ENCODE assay signal across 17 cellular contexts in the genomic region with DNA sequence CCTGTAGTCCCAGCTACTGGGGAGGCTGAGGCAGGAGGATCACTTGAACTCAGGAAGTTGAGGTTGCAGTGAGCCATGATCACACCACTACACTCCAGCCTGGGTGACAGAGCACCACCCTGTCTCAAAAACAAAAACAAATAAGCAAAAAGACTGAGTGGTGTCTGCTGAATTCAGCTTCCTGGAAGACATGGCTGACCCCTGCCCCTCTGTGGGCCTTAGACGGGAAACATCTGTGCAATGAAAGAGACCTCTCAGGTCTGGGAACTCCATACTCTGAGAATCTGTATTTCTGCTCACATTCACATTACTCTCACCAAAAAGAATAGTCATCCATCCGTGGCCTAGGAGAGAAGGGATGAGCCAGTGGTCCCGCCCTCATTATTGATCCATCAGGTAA. TPM values are rescaled to one million over a fixed set of nuclear protein-coding genes. Genes with fewer than 3 reads are reported as not detected.
DNase-seq lines count a peak whose midpoint lies in the region; ATAC-seq, FAIRE-seq and TF ChIP-seq lines count a peak whose summit lies in the region.
"Had no signal": no experiment of that assay in that cellular context is flagged by ENCODE, and none has a peak within 500 bp of the region (broad histone marks: within the 10 kb centered on the region; RNA-seq: fewer than 3 reads in every experiment).

No MANE protein-coding gene starts in this region.

- intact Hi-C loops in HCT116 (cut with micrococcal nuclease) = loop anchor here (10.0 kb wide), 1 partner anchor 320 kb away; the partner anchor contains the start of gene E2F2
- intact Hi-C loops in K562 (cut with micrococcal nuclease) = loop anchor here (5.0 to 10.0 kb wide), 3 partner anchors 62 to 320 kb away; partner anchors contain the start of gene E2F2

- H3K9ac ChIP-seq in HCT116 (ENCODE audit: low read length) = no peak overlapping the region
- H3K9ac ChIP-seq in K562 (ENCODE audit: insufficient read depth in 1 of 2, low read depth in 2 of 2, low read length in 2 of 2) = no peak overlapping the region

- TF ChIP-seq POLR2A in HCT116 (IDR thresholded peaks at IDR 0.05; ENCODE audit: borderline replicate concordance, extremely low read depth, insufficient read depth, insufficient read length) (no peak), K562 (conservative IDR thresholded peaks at IDR 0.05) (no peak), GM12891 (IDR thresholded peaks at IDR 0.05; ENCODE audit: low read depth, low read length) (no peak)

- H3K27me3 ChIP-seq in HCT116 (ENCODE audit: insufficient read depth, low read length) (no peaks in the 10 kb centered on the region; the same call in 1 of the 2 replicates), K562 (ENCODE audit: control insufficient read depth in 2 of 2, insufficient read depth in 2 of 2, low read length in 2 of 2) (peaks cover 30 to 58% of the 10 kb centered on the region in 2 experiments)

- TF ChIP-seq RAD21 in HCT116 (IDR thresholded peaks at IDR 0.05; ENCODE audit: low read depth) = no peak
- no peak for TF ChIP-seq RAD21 in K562 (CRISPR knock-in tag; conservative IDR thresholded peaks at IDR 0.05 in 1 of 2, IDR thresholded peaks at IDR 0.05 in 1 of 2)

- RAD21 ChIA-PET in HCT116 (lab: Charles Lee; ENCODE audit: low non-redundant PET in 1 of 2, low total read pairs in 2 of 2, uncharacterized antibody in 2 of 2, unreplicated experiment in 2 of 2) = no interaction called here

- no peak for TF ChIP-seq CTCF in HCT116 (IDR thresholded peaks at IDR 0.05 in 2 of 3, conservative IDR thresholded peaks at IDR 0.05 in 1 of 3; ENCODE audit: borderline replicate concordance in 1 of 3, insufficient read depth in 1 of 3, low read depth in 2 of 3, low read length in 2 of 3)
- no peak for TF ChIP-seq CTCF in K562 (IDR thresholded peaks at IDR 0.05 in 2 of 3, conservative IDR thresholded peaks at IDR 0.05 in 1 of 3; ENCODE audit: insufficient read depth in 2 of 3, low read depth in 1 of 3, low read length in 3 of 3)

- H3K27ac Mint-ChIP-seq in activated CD8-positive, alpha-beta T cell treated with anti-CD3 and anti-CD28 coated beads, Interleukin-2, amount 10 ng/mL, durations not matched to agents 7 days and 5 days = no peak overlapping the region
- H3K27ac Mint-ChIP-seq in T-helper 17 cell = no peak overlapping the region
- H3K27ac Mint-ChIP-seq: CD4-positive, alpha-beta T cell had no signal

- H2AFZ ChIP-seq in HCT116 (ENCODE audit: low read depth, low read length, poor library complexity, severe bottlenecking) (no peak overlapping the region), K562 (ENCODE audit: low read depth, low read length) (no peak overlapping the region)

- no peak for TF ChIP-seq EP300 in K562 (IDR thresholded peaks at IDR 0.05; ENCODE audit: low read length)

- peaks cover 65% of the 10 kb centered on the region for H3K27me3 Mint-ChIP-seq in activated CD8-positive, alpha-beta T cell treated with anti-CD3 and anti-CD28 coated beads, Interleukin-2, amount 10 ng/mL, durations not matched to agents 7 days and 5 days (ENCODE audit: low read depth)
- H3K27me3 Mint-ChIP-seq in T-helper 17 cell = peaks cover 86% of the 10 kb centered on the region

- no peak overlapping the region for H3K27ac ChIP-seq in HCT116 (ENCODE audit: low read depth, low read length)
- H3K27ac ChIP-seq in K562 (ENCODE audit: extremely low read depth, low read depth, low read length) = no peak overlapping the region
- H3K27ac ChIP-seq: C4-2B had no signal

- no peaks in the 10 kb centered on the region for H3K36me3 Mint-ChIP-seq in activated CD8-positive, alpha-beta T cell treated with anti-CD3 and anti-CD28 coated beads, Interleukin-2, amount 10 ng/mL, durations not matched to agents 7 days and 5 days (ENCODE audit: low read depth)
- peaks cover 7% of the 10 kb centered on the region for H3K36me3 Mint-ChIP-seq in T-helper 17 cell (ENCODE audit: low read depth)

- H3K4me1 ChIP-seq in HCT116 (ENCODE audit: control insufficient read depth in 1 of 2, insufficient read depth in 2 of 2, low read length in 2 of 2) (peaks cover 0 to 33% of the 10 kb centered on the region in 2 experiments; a peak in 3 of 4 replicates), K562 (replicated peaks in 1 of 2; ENCODE audit: control insufficient read depth in 2 of 2, insufficient read depth in 2 of 2, low read length in 2 of 2) (peaks cover 0 to 13% of the 10 kb centered on the region in 2 experiments; a peak in 4 of 5 replicates)

- CTCF ChIA-PET in HCT116 (lab: Charles Lee) (no interaction called here), K562 (lab: Yijun Ruan, JAX; ENCODE audit: low intra/inter-chr PET ratio) (no interaction called here)
- CTCF ChIA-PET in activated CD8-positive, alpha-beta T cell treated with anti-CD3 and anti-CD28 coated beads, Interleukin-2, amount 10 ng/mL, durations not matched to agents 7 days and 5 days (lab: Charles Lee) = interaction anchor here (1.2 to 1.3 kb wide), 2 partner anchors 21 to 80 kb away, joined by 3 read pairs; no protein-coding TSS in a partner anchor

- H3K4me2 ChIP-seq in HCT116 (ENCODE audit: low read length) (peak overlapping the region; percentile 96; the same call in 1 of the 2 replicates), K562 (ENCODE audit: insufficient read depth, low read length) (no peak overlapping the region)

- no peaks in the 10 kb centered on the region for H4K20me1 ChIP-seq in HCT116 (ENCODE audit: insufficient read depth)
- H4K20me1 ChIP-seq in K562 (replicated peaks; ENCODE audit: control insufficient read depth, insufficient read depth, low read length) = 0 out of 2 replicates have a peak, but pooled peaks cover 9% of the 10 kb centered on the region

- BruUV-seq in HCT116 (replicated peaks; lab: Mats Ljungman, UMichigan) (no TSS peak), K562 (replicated peaks; lab: Mats Ljungman, UMichigan) (no TSS peak)

- ATAC-seq in HCT116 (no peak), K562 (no peak), T-helper 17 cell (no peak)
- ATAC-seq in activated CD8-positive, alpha-beta T cell treated with anti-CD3 and anti-CD28 coated beads, Interleukin-2, amount 10 ng/mL, durations not matched to agents 7 days and 5 days = no peak

- no peaks in the 10 kb centered on the region for H3K9me1 ChIP-seq in K562 (ENCODE audit: control insufficient read depth, insufficient read depth, low read length)

- no peak overlapping the region for H3K4me3 ChIP-seq in HCT116 (replicated peaks in 1 of 2; ENCODE audit: low read depth in 1 of 2, low read length in 2 of 2)
- no peak overlapping the region for H3K4me3 ChIP-seq in K562
- H3K4me3 ChIP-seq in iPS-18c (ENCODE audit: insufficient read depth, low read depth, low read length) = peak overlapping the region; percentile 84; the same call in 1 of the 2 replicates

- POLR2A ChIA-PET in HCT116 (lab: Charles Lee) (no interaction called here), K562 (lab: Yijun Ruan, JAX) (no interaction called here)
- POLR2A ChIA-PET in activated CD8-positive, alpha-beta T cell treated with anti-CD3 and anti-CD28 coated beads, Interleukin-2, amount 10 ng/mL, durations not matched to agents 7 days and 5 days (lab: Charles Lee) = no interaction called here

- FAIRE-seq in K562 (lab: Jason Lieb, UNC) = peak; percentile 15
- no peak for FAIRE-seq in GM12891 (lab: Jason Lieb, UNC)
- FAIRE-seq: D721Med, G401.6, GM12892, GM18507 had no signal

- H3K9me3 ChIP-seq in HCT116 (ENCODE audit: control insufficient read depth in 1 of 2, insufficient read depth in 1 of 2, low read depth in 1 of 2, low read length in 2 of 2) (no peaks in the 10 kb centered on the region), K562 (replicated peaks; ENCODE audit: control insufficient read depth, insufficient read depth, low read depth, low read length) (no peaks in the 10 kb centered on the region), iPS-18c (ENCODE audit: control insufficient read depth, insufficient read depth, low read length) (peaks cover 3% of the 10 kb centered on the region), T-helper 17 cell (ENCODE audit: control insufficient read depth, low read length, poor library complexity, severe bottlenecking) (no peaks in the 10 kb centered on the region)
- H3K9me3 ChIP-seq: Caco-2 had no signal

- no peak overlapping the region for H3K4me3 Mint-ChIP-seq in activated CD8-positive, alpha-beta T cell treated with anti-CD3 and anti-CD28 coated beads, Interleukin-2, amount 10 ng/mL, durations not matched to agents 7 days and 5 days
- no peak overlapping the region for H3K4me3 Mint-ChIP-seq in T-helper 17 cell
- H3K4me3 Mint-ChIP-seq: CD4-positive, alpha-beta T cell had no signal

- no peaks in the 10 kb centered on the region for H3K9me3 Mint-ChIP-seq in activated CD8-positive, alpha-beta T cell treated with anti-CD3 and anti-CD28 coated beads, Interleukin-2, amount 10 ng/mL, durations not matched to agents 7 days and 5 days (ENCODE audit: insufficient read depth)
- H3K9me3 Mint-ChIP-seq: CD4-positive, alpha-beta T cell; H9 had no signal

- no peaks in the 10 kb centered on the region for H3K9me2 ChIP-seq in HCT116 (ENCODE audit: insufficient read depth)

- H3K79me2 ChIP-seq in HCT116 (ENCODE audit: insufficient read depth, low read length) (no peaks in the 10 kb centered on the region), K562 (ENCODE audit: control insufficient read depth, insufficient read depth, low read length) (no peaks in the 10 kb centered on the region)

- WGBS in K562 (ENCODE audit: insufficient coverage, low coverage, missing lambda C conversion rate) = 32% methylated on average over 3 of the region's 3 CpGs

- DNase-seq in HCT116 (ENCODE audit: low read depth, low spot score) (no peak), K562 (ENCODE audit: extremely low read depth in 1 of 4, low spot score in 3 of 4) (no peak), T-helper 17 cell (no peak), NK-92 (lab: John Stamatoyannopoulos, UW; ENCODE audit: unreplicated experiment) (no peak), GM12891 (ENCODE audit: insufficient read length, low spot score) (no peak)
- no peak for DNase-seq in activated CD8-positive, alpha-beta T cell treated with anti-CD3 and anti-CD28 coated beads, Interleukin-2, amount 10 ng/mL, durations not matched to agents 7 days and 5 days
- DNase-seq: ACHN; Caco-2; CD4-positive, alpha-beta T cell; GOT3 had no signal

- H3K4me1 Mint-ChIP-seq in activated CD8-positive, alpha-beta T cell treated with anti-CD3 and anti-CD28 coated beads, Interleukin-2, amount 10 ng/mL, durations not matched to agents 7 days and 5 days (ENCODE audit: low read depth) = peaks cover 4% of the 10 kb centered on the region
- H3K4me1 Mint-ChIP-seq in T-helper 17 cell = peaks cover 11% of the 10 kb centered on the region

- in situ Hi-C loops in K562 (cut with MboI) = loop anchor here (5.0 to 10.0 kb wide), 2 partner anchors 62 to 320 kb away; partner anchors contain the start of gene E2F2

- H3K36me3 ChIP-seq in HCT116 (ENCODE audit: control insufficient read depth in 1 of 2, insufficient read depth in 2 of 2, low read length in 2 of 2) (no peaks in the 10 kb centered on the region), K562 (ENCODE audit: control insufficient read depth, insufficient read depth, low read length) (no peaks in the 10 kb centered on the region)

RNA-seq across cellular contexts. Expression of gene HTR1D, which starts 2.0 kb away (rescaled TPM):
- 3.5 TPM for total RNA-seq in HCT116 (2021; ENCODE audit: unreplicated experiment)
- 2.9 and 3.4 TPM in 2 replicates for polyA plus RNA-seq in HCT116 (2012)
- total RNA-seq in K562 (2011; cell fraction: chromatin; rRNA removed; ENCODE audit: low replicate concordance) = 0.25 TPM in 1 of 2 replicates, not detected in the other
- total RNA-seq in K562 (2011; cell fraction: nucleolus; rRNA removed) = 0.17 TPM in 1 of 2 replicates, not detected in the other
- 0.22 and 0.23 TPM in 2 replicates for total RNA-seq in K562 (2011; cell fraction: nucleoplasm; rRNA removed)
- total RNA-seq in K562 (2014; rRNA removed) = not detected in 2 replicates
- not detected in 2 replicates for total RNA-seq in K562 (2014; rRNA removed; fragmentation: Illumina TruSeq; extraction: Trizol)
- not detected in 2 replicates for total RNA-seq in K562 (2015; rRNA removed; fragmentation: Illumina TruSeq; extraction: Trizol)
- 0.04 TPM in 1 of 2 replicates, not detected in the other for total RNA-seq in K562 (2021)
- 0.04 and 0.08 TPM in 2 replicates for polyA plus RNA-seq in K562 (2011; rRNA removed)
- 0.04 and 0.13 TPM in 2 replicates for polyA plus RNA-seq in K562 (2011; cell fraction: cytosol; rRNA removed)
- 0.07 and 0.11 TPM in 2 replicates for polyA plus RNA-seq in K562 (2011; cell fraction: nucleus; rRNA removed)
- 0.03 and 0.07 TPM in 2 replicates for polyA plus RNA-seq in K562 (2012)
- 0.09 TPM in 1 of 2 replicates, not detected in the other for polyA plus RNA-seq in K562 (2014; fragmentation: Illumina TruSeq; extraction: Trizol)
- polyA plus RNA-seq in K562 (2014; fragmentation: Nextera tagmentation; extraction: Ambion mirVana) = under 1 TPM in 1 of 2 experiments, not detected in 1; 0.03 TPM
- polyA plus RNA-seq in K562 (2014; rRNA removed) = 0.08 and 0.09 TPM in 2 replicates
- polyA minus RNA-seq in K562 (2011; rRNA and poly(A)+ RNA removed) = not detected in 2 replicates
- not detected in 2 replicates for polyA minus RNA-seq in K562 (2011; cell fraction: cytosol; rRNA and poly(A)+ RNA removed)
- 0.22 TPM in 1 of 2 replicates, not detected in the other for polyA minus RNA-seq in K562 (2011; cell fraction: nucleus; rRNA and poly(A)+ RNA removed)
- total RNA-seq in activated CD8-positive, alpha-beta T cell treated with anti-CD3 and anti-CD28 coated beads, Interleukin-2, amount 10 ng/mL, durations not matched to agents 7 days and 5 days = not detected
- total RNA-seq in T-helper 17 cell = not detected
- polyA plus RNA-seq in GM12891 (2012; ENCODE audit: low read depth, missing spikeins) = not detected
- total RNA-seq: CD4-positive, alpha-beta T cell had no signal

RNA-seq across cellular contexts. Expression of gene LUZP1, which starts 46.6 kb away (rescaled TPM):
- total RNA-seq in HCT116 (2021; ENCODE audit: unreplicated experiment) (22.4 TPM), K562 (2014; rRNA removed) (10.2 and 12.4 TPM in 2 replicates), K562 (2014; rRNA removed; fragmentation: Illumina TruSeq; extraction: Trizol) (12.6 and 14.2 TPM in 2 replicates), K562 (2015; rRNA removed; fragmentation: Illumina TruSeq; extraction: Trizol) (13.8 and 15.3 TPM in 2 replicates), K562 (2021) (16.9 and 19.1 TPM in 2 replicates), T-helper 17 cell (10 to 100 TPM; 24.7 to 27.3 TPM)
- 9.2 and 10.2 TPM in 2 replicates for polyA plus RNA-seq in HCT116 (2012)
- 14.5 and 31.1 TPM in 2 replicates for total RNA-seq in K562 (2011; cell fraction: chromatin; rRNA removed; ENCODE audit: low replicate concordance)
- 11.2 and 11.6 TPM in 2 replicates for total RNA-seq in K562 (2011; cell fraction: nucleolus; rRNA removed)
- 13.5 and 13.8 TPM in 2 replicates for total RNA-seq in K562 (2011; cell fraction: nucleoplasm; rRNA removed)
- polyA plus RNA-seq in K562 (2011; rRNA removed) (10.0 and 11.2 TPM in 2 replicates), K562 (2014; fragmentation: Illumina TruSeq; extraction: Trizol) (14.2 and 14.7 TPM in 2 replicates), K562 (2014; fragmentation: Nextera tagmentation; extraction: Ambion mirVana) (10 to 100 TPM in 1 of 2 experiments, 1 to 10 TPM in 1; 6.5 to 11.8 TPM), K562 (2014; rRNA removed) (6.8 and 7.7 TPM in 2 replicates)
- polyA plus RNA-seq in K562 (2011; cell fraction: cytosol; rRNA removed) = 6.0 and 7.6 TPM in 2 replicates
- polyA plus RNA-seq in K562 (2011; cell fraction: nucleus; rRNA removed) = 14.3 and 16.7 TPM in 2 replicates
- polyA plus RNA-seq in K562 (2012) = 8.4 and 9.6 TPM in 2 replicates
- polyA minus RNA-seq in K562 (2011; rRNA and poly(A)+ RNA removed) = 20.6 and 21.8 TPM in 2 replicates
- 11.2 and 12.9 TPM in 2 replicates for polyA minus RNA-seq in K562 (2011; cell fraction: cytosol; rRNA and poly(A)+ RNA removed)
- polyA minus RNA-seq in K562 (2011; cell fraction: nucleus; rRNA and poly(A)+ RNA removed) = 9.4 and 17.5 TPM in 2 replicates
- 10 to 100 TPM; 15.2 to 16.0 TPM for total RNA-seq in activated CD8-positive, alpha-beta T cell treated with anti-CD3 and anti-CD28 coated beads, Interleukin-2, amount 10 ng/mL, durations not matched to agents 7 days and 5 days
- 7.9 TPM for polyA plus RNA-seq in GM12891 (2012; ENCODE audit: low read depth, missing spikeins)
